Comparison of ENCODE assay signal across 18 cellular contexts in genomic region chr14:51066576-51066975, GRCh38. TPM values are rescaled to one million over a fixed set of nuclear protein-coding genes. Genes with fewer than 3 reads are reported as not detected.
DNase-seq lines count a peak whose midpoint lies in the region; ATAC-seq, FAIRE-seq and TF ChIP-seq lines count a peak whose summit lies in the region.
"Had no signal": no experiment of that assay in that cellular context is flagged by ENCODE, and none has a peak within 500 bp of the region (broad histone marks: within the 10 kb centered on the region; RNA-seq: fewer than 3 reads in every experiment).

No MANE protein-coding gene starts in this region.

- H3K4ac ChIP-seq in H1 (replicated peaks; ENCODE audit: insufficient read length, low read depth, low read length) = no peak overlapping the region

- TF ChIP-seq POLR2A in GM12878 (IDR thresholded peaks at IDR 0.05; ENCODE audit: low read depth, low read length) (no peak), H1 (IDR thresholded peaks at IDR 0.05; ENCODE audit: control extremely low read depth in 1 of 2, low read depth in 2 of 2, low read length in 2 of 2) (no peak)

- peaks cover 4% of the 10 kb centered on the region for H3K9me3 ChIP-seq in A673 (ENCODE audit: low read depth, low read length, poor library complexity, severe bottlenecking)
- H3K9me3 ChIP-seq in Karpas-422 (ENCODE audit: low read length) = no peaks in the 10 kb centered on the region
- H3K9me3 ChIP-seq in GM12878 (replicated peaks; ENCODE audit: control insufficient read depth, insufficient read depth, low read length) = no peaks in the 10 kb centered on the region
- H3K9me3 ChIP-seq in H1 (ENCODE audit: insufficient read depth in 2 of 2, low read depth in 1 of 2, low read length in 1 of 2) = no peaks in the 10 kb centered on the region
- H3K9me3 ChIP-seq: HAP-1 had no signal

- BruUV-seq in A673 (replicated peaks; lab: Mats Ljungman, UMichigan) = no TSS peak
- BruUV-seq in GM12878 (replicated peaks; lab: Mats Ljungman, UMichigan) = no TSS peak

- ATAC-seq in GM12878 (no peak; the same call in 2 of the 3 replicates), Right ventricle myocardium inferior (no peak)
- ATAC-seq: A549 had no signal

- H3K4me2 ChIP-seq in Karpas-422 (ENCODE audit: low read depth, low read length, poor library complexity, severe bottlenecking) = peak overlapping the region; percentile 32
- no peak overlapping the region for H3K4me2 ChIP-seq in GM12878 (ENCODE audit: control insufficient read depth, insufficient read depth)
- H3K4me2 ChIP-seq in H1 (ENCODE audit: insufficient read depth in 1 of 2, low read depth in 2 of 2, low read length in 2 of 2) = no peak overlapping the region
- H3K4me2 ChIP-seq: A549, BLaER1 had no signal

- no peak for TF ChIP-seq EP300 in GM12878 (IDR thresholded peaks at IDR 0.05; ENCODE audit: borderline replicate concordance in 1 of 2, control insufficient read depth in 1 of 2, low read depth in 2 of 2, low read length in 2 of 2)
- no peak for TF ChIP-seq EP300 in H1 (IDR thresholded peaks at IDR 0.05; ENCODE audit: borderline replicate concordance in 1 of 2, low read depth in 2 of 2, low read length in 2 of 2)

- no peak overlapping the region for H3K9ac ChIP-seq in Karpas-422 (ENCODE audit: low read length)
- no peak overlapping the region for H3K9ac ChIP-seq in GM12878 (ENCODE audit: control insufficient read depth, insufficient read depth, low read length)
- no peak overlapping the region for H3K9ac ChIP-seq in H1 (replicated peaks in 1 of 4; ENCODE audit: extremely low read depth in 1 of 4, low read depth in 3 of 4, low read length in 3 of 4)
- H3K9ac ChIP-seq: BLaER1 had no signal

- no peaks in the 10 kb centered on the region; the same call in 1 of the 2 replicates for H3K23me2 ChIP-seq in H1 (ENCODE audit: low read depth, low read length)

- peak overlapping the region; percentile 80 for H2AFZ ChIP-seq in Karpas-422 (ENCODE audit: low read length)
- no peak overlapping the region for H2AFZ ChIP-seq in GM12878 (ENCODE audit: control insufficient read depth, low read depth, low read length)
- no peak overlapping the region for H2AFZ ChIP-seq in H1 (ENCODE audit: low read length)

- H3K79me2 ChIP-seq in Karpas-422 (ENCODE audit: low read length) (no peaks in the 10 kb centered on the region), GM12878 (ENCODE audit: control insufficient read depth, insufficient read depth, low read length) (no peaks in the 10 kb centered on the region), H1 (ENCODE audit: control insufficient read depth in 1 of 2, insufficient read depth in 2 of 2, low read length in 2 of 2) (no peaks in the 10 kb centered on the region)

- POLR2A ChIA-PET in A673 (lab: Charles Lee; ENCODE audit: low non-redundant PET) (no interaction called here), GM12878 (lab: Charles Lee) (no interaction called here), H1 (lab: Charles Lee; ENCODE audit: partially characterized antibody) (interaction anchor here (1.1 kb wide), 1 partner anchor 12 kb away, joined by 3 read pairs; no protein-coding TSS in a partner anchor)

- H3K27ac ChIP-seq in A673 (ENCODE audit: low read depth, low read length, poor library complexity, severe bottlenecking) (peak overlapping the region; percentile 26), Karpas-422 (ENCODE audit: low read length) (no peak overlapping the region), GM12878 (ENCODE audit: control insufficient read depth, insufficient read depth) (no peak overlapping the region), H1 (ENCODE audit: low read depth, low read length) (no peak overlapping the region)
- H3K27ac ChIP-seq: 22Rv1, A549, BLaER1 had no signal

- no peak overlapping the region for H4K8ac ChIP-seq in H1 (ENCODE audit: extremely low read depth, insufficient read depth, low read length)

- H3K4me1 Mint-ChIP-seq in activated naive CD4-positive, alpha-beta T cell treated with anti-CD3 and anti-CD28 coated beads for 36 hours (ENCODE audit: low read depth) = no peaks in the 10 kb centered on the region
- H3K4me1 Mint-ChIP-seq: CD14-positive monocyte; CD4-positive, alpha-beta memory T cell had no signal

- H2BK5ac ChIP-seq in H1 (ENCODE audit: low read depth, low read length) = no peak overlapping the region

- H4K5ac ChIP-seq in H1 (ENCODE audit: insufficient read length, low read depth, low read length) = no peak overlapping the region

- RAD21 ChIA-PET in GM12878 (lab: Charles Lee; ENCODE audit: unreplicated experiment) = no interaction called here

- no peak overlapping the region for H4K91ac ChIP-seq in H1 (replicated peaks; ENCODE audit: insufficient read length, low read length)

- H3K4me1 ChIP-seq in A673 (ENCODE audit: insufficient read depth, low read length, poor library complexity, severe bottlenecking) = peaks cover 14% of the 10 kb centered on the region
- peaks cover 14% of the 10 kb centered on the region for H3K4me1 ChIP-seq in Karpas-422 (ENCODE audit: low read length)
- H3K4me1 ChIP-seq in GM12878 (ENCODE audit: control insufficient read depth, insufficient read depth, low read length) = no peaks in the 10 kb centered on the region
- no peaks in the 10 kb centered on the region for H3K4me1 ChIP-seq in H1 (replicated peaks in 1 of 4; ENCODE audit: control insufficient read depth in 3 of 4, insufficient read depth in 4 of 4, low read length in 3 of 4)
- H3K4me1 ChIP-seq: BLaER1, HAP-1 had no signal

- intact Hi-C loops in A673 (cut with micrococcal nuclease; ENCODE audit: unreplicated experiment) = loop anchor here (5.0 kb wide), 1 partner anchor 51 kb away; no protein-coding TSS in a partner anchor
- intact Hi-C loops in GM12878 (cut with micrococcal nuclease; ENCODE audit: unreplicated experiment) = no loop called here
- intact Hi-C loops in Right ventricle myocardium inferior (cut with DNase I) = no loop called here
- intact Hi-C loops in activated naive CD4-positive, alpha-beta T cell treated with anti-CD3 and anti-CD28 coated beads for 36 hours (cut with micrococcal nuclease) = no loop called here

- no peak overlapping the region for H2AK5ac ChIP-seq in H1 (ENCODE audit: low read depth, low read length)

- in situ Hi-C loops in GM12878 (cut with MboI) = no loop called here

- no peak overlapping the region for H2BK20ac ChIP-seq in H1 (ENCODE audit: low read length)

- no peak overlapping the region for H2BK120ac ChIP-seq in H1 (replicated peaks; ENCODE audit: low read depth, low read length)

- TF ChIP-seq RAD21 in GM12878 (IDR thresholded peaks at IDR 0.05; ENCODE audit: insufficient read depth, low read depth, low read length) (no peak), H1 (IDR thresholded peaks at IDR 0.05 in 1 of 2, conservative IDR thresholded peaks at IDR 0.05 in 1 of 2; ENCODE audit: low read depth in 2 of 2, low read length in 2 of 2) (no peak)

- no peak overlapping the region for H3K18ac ChIP-seq in H1 (ENCODE audit: extremely low read depth, low read length)

- no peaks in the 10 kb centered on the region for H3K36me3 Mint-ChIP-seq in activated naive CD4-positive, alpha-beta T cell treated with anti-CD3 and anti-CD28 coated beads for 36 hours (ENCODE audit: low read depth)
- H3K36me3 Mint-ChIP-seq: CD14-positive monocyte had no signal

- FAIRE-seq in GM12878 (lab: Jason Lieb, UNC) = peak; percentile 75
- FAIRE-seq in H1 (lab: Jason Lieb, UNC) = no peak
- FAIRE-seq: A549 had no signal

- DNase-seq in A673 (ENCODE audit: low spot score) (no peak), Karpas-422 (peak; percentile 73), GM12878 (ENCODE audit: low read depth, low spot score) (no peak), H1 (ENCODE audit: low read depth in 1 of 2, low spot score in 2 of 2) (no peak), Right ventricle myocardium inferior (ENCODE audit: missing footprints) (no peak), GOT3 (lab: John Stamatoyannopoulos, UW) (no peak)
- no peak for DNase-seq in activated CD4-positive, alpha-beta T cell treated with anti-CD3 and anti-CD28 coated beads for 48 hours
- DNase-seq in activated naive CD4-positive, alpha-beta T cell treated with anti-CD3 and anti-CD28 coated beads for 36 hours = no peak
- DNase-seq: Calu3; CD4-positive, alpha-beta memory T cell; DMS79 treated with DMSO at 0.1 percent for 48 hours; EL had no signal

- H3K23ac ChIP-seq in H1 (ENCODE audit: insufficient read length) = no peak overlapping the region

- no peak overlapping the region for H3K56ac ChIP-seq in H1 (replicated peaks; ENCODE audit: insufficient read length, low read depth, low read length)

- no peaks in the 10 kb centered on the region for H3K36me3 ChIP-seq in A673 (ENCODE audit: insufficient read depth, low read length, poor library complexity, severe bottlenecking)
- no peaks in the 10 kb centered on the region for H3K36me3 ChIP-seq in Karpas-422 (ENCODE audit: insufficient read depth, low read length)
- no peaks in the 10 kb centered on the region for H3K36me3 ChIP-seq in GM12878 (ENCODE audit: control insufficient read depth in 2 of 2, insufficient read depth in 2 of 2, low read length in 1 of 2)
- no peaks in the 10 kb centered on the region for H3K36me3 ChIP-seq in H1 (ENCODE audit: control insufficient read depth in 2 of 4, insufficient read depth in 4 of 4, low read length in 3 of 4)
- H3K36me3 ChIP-seq: BLaER1, HAP-1 had no signal

- WGBS in GM12878 (ENCODE audit: insufficient coverage, insufficient replicate concordance, low lambda C conversion rate, missing lambda C conversion rate) = 14% methylated on average over 8 of the region's 8 CpGs
- WGBS in H1 (ENCODE audit: extremely low coverage in 1 of 2, insufficient coverage in 1 of 2, insufficient read length in 1 of 2, insufficient replicate concordance in 2 of 2, low coverage in 1 of 2, low lambda C conversion rate in 2 of 2, missing lambda C conversion rate in 1 of 2), 2 experiments = 85% methylated on average over 8 of the region's 8 CpGs; no CpG with 5 or more reads in 1 of the 2 experiments

- H3K4me3 ChIP-seq in A673 (ENCODE audit: low read depth, low read length, poor library complexity, severe bottlenecking) (no peak overlapping the region), Karpas-422 (ENCODE audit: low read length) (no peak overlapping the region), GM12878 (no peak overlapping the region), H1 (ENCODE audit: extremely low read depth in 1 of 4, insufficient read depth in 2 of 4, low read depth in 3 of 4, low read length in 4 of 4) (no peak overlapping the region)
- H3K4me3 ChIP-seq: A549, BLaER1, HAP-1 had no signal

- no peaks in the 10 kb centered on the region for H3K79me1 ChIP-seq in H1 (ENCODE audit: low read depth, low read length)

- H3K9me2 ChIP-seq in Karpas-422 (replicated peaks; ENCODE audit: insufficient read depth, low read length) = no peaks in the 10 kb centered on the region

- SMC1A ChIA-PET in GM12878 (lab: Charles Lee; ENCODE audit: uncharacterized antibody, unreplicated experiment) = no interaction called here

- H2BK15ac ChIP-seq in H1 (ENCODE audit: low read length) = no peak overlapping the region

- H3K27me3 Mint-ChIP-seq in activated naive CD4-positive, alpha-beta T cell treated with anti-CD3 and anti-CD28 coated beads for 36 hours (ENCODE audit: low read depth) = no peaks in the 10 kb centered on the region

- CTCF ChIA-PET in A673 (lab: Charles Lee) = no interaction called here
- CTCF ChIA-PET in GM12878 (lab: Yijun Ruan, JAX) = no interaction called here
- CTCF ChIA-PET in H1 (lab: Charles Lee; ENCODE audit: partially characterized antibody) = no interaction called here
- CTCF ChIA-PET in activated naive CD4-positive, alpha-beta T cell treated with anti-CD3 and anti-CD28 coated beads for 36 hours (lab: Charles Lee) = interaction anchor here (0.6 kb wide), 1 partner anchor 677 kb away, joined by 3 read pairs; no protein-coding TSS in a partner anchor

- no peak overlapping the region for H3K4me3 Mint-ChIP-seq in activated naive CD4-positive, alpha-beta T cell treated with anti-CD3 and anti-CD28 coated beads for 36 hours
- H3K4me3 Mint-ChIP-seq: CD14-positive monocyte; CD4-positive, alpha-beta memory T cell had no signal

- H3K14ac ChIP-seq in H1 (ENCODE audit: insufficient read length) = no peak overlapping the region

- H4K20me1 ChIP-seq in Karpas-422 (ENCODE audit: insufficient read depth, low read depth, low read length) = no peaks in the 10 kb centered on the region
- H4K20me1 ChIP-seq in GM12878 (ENCODE audit: control insufficient read depth, insufficient read depth) = no peaks in the 10 kb centered on the region
- H4K20me1 ChIP-seq in H1 (replicated peaks in 1 of 2; ENCODE audit: control insufficient read depth in 1 of 2, insufficient read depth in 2 of 2, low read length in 2 of 2) = no peaks in the 10 kb centered on the region
- H4K20me1 ChIP-seq: BLaER1 had no signal

- no peak overlapping the region for H2BK12ac ChIP-seq in H1 (ENCODE audit: low read depth, low read length)

- TF ChIP-seq CTCF in A673 (conservative IDR thresholded peaks at IDR 0.05; ENCODE audit: low read depth, low read length) (no peak), GM12878 (IDR thresholded peaks at IDR 0.05 in 2 of 3, conservative IDR thresholded peaks at IDR 0.05 in 1 of 3; ENCODE audit: control insufficient read depth in 2 of 3, extremely low read depth in 1 of 3, insufficient read depth in 1 of 3, low read depth in 3 of 3, low read length in 3 of 3) (no peak), H1 (IDR thresholded peaks at IDR 0.05; ENCODE audit: control extremely low read depth in 1 of 3, insufficient read depth in 1 of 3, low read depth in 1 of 3, low read length in 3 of 3) (no peak)

- H3K27ac Mint-ChIP-seq in activated naive CD4-positive, alpha-beta T cell treated with anti-CD3 and anti-CD28 coated beads for 36 hours = no peak overlapping the region
- H3K27ac Mint-ChIP-seq: CD4-positive, alpha-beta memory T cell had no signal

- H3K27me3 ChIP-seq in A673 (replicated peaks; ENCODE audit: insufficient read depth, low read depth, low read length, poor library complexity) (no peaks in the 10 kb centered on the region), Karpas-422 (ENCODE audit: low read length) (no peaks in the 10 kb centered on the region), GM12878 (replicated peaks in 1 of 2; ENCODE audit: control insufficient read depth in 2 of 2, insufficient read depth in 2 of 2, low read length in 1 of 2) (no peaks in the 10 kb centered on the region), H1 (replicated peaks in 1 of 4; ENCODE audit: control insufficient read depth in 3 of 4, extremely low read depth in 1 of 4, insufficient read depth in 3 of 4, low read length in 3 of 4) (no peaks in the 10 kb centered on the region)
- H3K27me3 ChIP-seq: BLaER1 had no signal

- peaks cover 5% of the 10 kb centered on the region for H3K9me3 Mint-ChIP-seq in activated naive CD4-positive, alpha-beta T cell treated with anti-CD3 and anti-CD28 coated beads for 36 hours

RNA-seq across cellular contexts. Expression of gene TRIM9, which starts 28.3 kb away (rescaled TPM):
- total RNA-seq in A673 (2021) = 6.8 and 9.8 TPM in 2 replicates
- 0.63 and 1.7 TPM in 2 replicates for total RNA-seq in Karpas-422 (2014; rRNA removed; shearing (Covaris generic); ENCODE audit: low replicate concordance)
- 1.2 and 2.0 TPM in 2 replicates for total RNA-seq in GM12878 (2013; cell fraction: nucleolus; rRNA removed)
- 0.11 and 0.22 TPM in 2 replicates for total RNA-seq in GM12878 (2014; rRNA removed)
- total RNA-seq in GM12878 (2014; rRNA removed; fragmentation: Illumina TruSeq; extraction: Trizol) = 0.09 TPM in 2 replicates
- 0.18 and 0.19 TPM in 2 replicates for total RNA-seq in GM12878 (2021)
- polyA plus RNA-seq in GM12878 (2011; ENCODE audit: low read depth) = 0.04 TPM
- 0.12 and 0.26 TPM in 2 replicates for polyA plus RNA-seq in GM12878 (2011; rRNA removed)
- 0.12 and 0.13 TPM in 2 replicates for polyA plus RNA-seq in GM12878 (2011; cell fraction: cytosol; rRNA removed)
- polyA plus RNA-seq in GM12878 (2011; cell fraction: nucleus; rRNA removed) = 0.69 and 0.70 TPM in 2 replicates
- polyA plus RNA-seq in GM12878 (2012) = 0.07 and 0.13 TPM in 2 replicates
- 0.03 and 0.10 TPM in 2 replicates for polyA plus RNA-seq in GM12878 (2014; fragmentation: Illumina TruSeq; extraction: Trizol)
- under 1 TPM in 1 of 2 experiments, not detected in 1; 0.04 TPM for polyA plus RNA-seq in GM12878 (2014; fragmentation: Nextera tagmentation; extraction: Ambion mirVana)
- polyA plus RNA-seq in GM12878 (2014; rRNA removed) = 0.12 and 0.20 TPM in 2 replicates
- polyA plus RNA-seq in GM12878 (2016; fragmentation: Nextera tagmentation; extraction: Ambion mirVana) = under 1 TPM in 1 of 2 experiments, not detected in 1; 0.05 TPM
- 0.15 and 0.29 TPM in 2 replicates for polyA minus RNA-seq in GM12878 (2011; rRNA and poly(A)+ RNA removed)
- not detected in 2 replicates for polyA minus RNA-seq in GM12878 (2011; cell fraction: cytosol; rRNA and poly(A)+ RNA removed)
- polyA minus RNA-seq in GM12878 (2011; cell fraction: nucleus; rRNA and poly(A)+ RNA removed) = 0.48 and 0.73 TPM in 2 replicates
- 3.8 and 5.4 TPM in 2 replicates for total RNA-seq in H1 (2021; fragmentation: NEBNext Ultra II Directional; extraction: Animal tissue kit (Norgen Biotek cat#: 25700))
- 2.4 and 2.7 TPM in 2 replicates for polyA plus RNA-seq in H1 (2011; rRNA removed)
- 1.9 TPM for polyA plus RNA-seq in H1 (2011; cell fraction: cytosol; rRNA removed)
- 6.6 TPM for polyA plus RNA-seq in H1 (2011; cell fraction: nucleus; rRNA removed)
- 2.4 to 4.3 TPM (median 3.3 TPM) in 4 replicates for polyA plus RNA-seq in H1 (2012, experiment 1 of 2)
- 0.80 TPM for polyA plus RNA-seq in H1 (2012, experiment 2 of 2)
- polyA plus RNA-seq in H1 (2013, experiment 1 of 2) = 2.0 TPM
- polyA plus RNA-seq in H1 (2013, experiment 2 of 2) = 2.1 TPM
- polyA minus RNA-seq in H1 (2011; rRNA and poly(A)+ RNA removed) = 5.5 and 11.8 TPM in 2 replicates
- 2.2 TPM for polyA minus RNA-seq in H1 (2011; cell fraction: cytosol; rRNA and poly(A)+ RNA removed)
- 12.0 TPM for polyA minus RNA-seq in H1 (2011; cell fraction: nucleus; rRNA and poly(A)+ RNA removed)
- total RNA-seq in Right ventricle myocardium inferior = 0.62 TPM
- total RNA-seq in activated naive CD4-positive, alpha-beta T cell treated with anti-CD3 and anti-CD28 coated beads for 36 hours = 1 to 10 TPM in 1 of 2 experiments, under 1 TPM in 1; 0.76 to 1.1 TPM
- total RNA-seq: HT-29 had no signal
- polyA plus RNA-seq: CD14-positive monocyte had no signal
